ENCODE assay signal across 18 cellular contexts in the genomic region with DNA sequence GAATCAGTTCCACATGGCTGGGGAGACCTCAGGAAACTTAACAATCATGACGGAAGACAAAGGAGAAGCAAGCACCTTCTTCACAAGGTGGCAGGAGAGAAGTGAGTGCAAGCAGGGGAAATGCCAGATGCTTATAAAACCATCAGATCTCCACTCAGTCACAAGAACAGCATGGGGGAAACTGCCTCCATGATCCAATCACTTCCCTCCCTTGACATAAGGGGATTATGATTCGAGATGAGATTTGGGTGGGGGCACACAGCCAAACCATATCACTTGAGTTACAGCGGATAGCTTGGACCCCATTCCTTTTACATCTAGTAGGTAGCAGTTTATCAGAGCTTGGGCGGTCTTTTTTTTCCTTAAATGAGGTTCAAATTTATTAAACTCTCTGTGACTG. TPM values are rescaled to one million over a fixed set of nuclear protein-coding genes. Genes with fewer than 3 reads are reported as not detected.
DNase-seq lines count a peak whose midpoint lies in the region; ATAC-seq, FAIRE-seq and TF ChIP-seq lines count a peak whose summit lies in the region.
"Had no signal": no experiment of that assay in that cellular context is flagged by ENCODE, and none has a peak within 500 bp of the region (broad histone marks: within the 10 kb centered on the region; RNA-seq: fewer than 3 reads in every experiment).

No MANE protein-coding gene starts in this region.

- peaks cover 20 to 100% (median 71%) of the 10 kb centered on the region in 11 experiments; a peak in 21 of 22 replicates for H4K20me1 ChIP-seq in BLaER1 treated with 17β-estradiol and CSF1 and Interleukin-3, amounts not matched to agents 10 nM and 100 nM
- peaks cover 10% of the 10 kb centered on the region for H4K20me1 ChIP-seq in K562 (replicated peaks; ENCODE audit: control insufficient read depth, insufficient read depth, low read length)
- H4K20me1 ChIP-seq in SK-N-SH (ENCODE audit: insufficient read depth): peaks cover 36% of the 10 kb centered on the region

- no peaks in the 10 kb centered on the region for H3K27me3 Mint-ChIP-seq in progenitor cell of endocrine pancreas
- peaks cover 5 to 13% (median 12%) of the 10 kb centered on the region in 3 donors for H3K27me3 Mint-ChIP-seq in CD14-positive monocyte (ENCODE audit: low read depth in 3 of 3)

- H3K4me1 ChIP-seq in BLaER1 treated with 17β-estradiol and CSF1 and Interleukin-3, amounts not matched to agents 10 nM and 100 nM: peaks cover 4 to 25% (median 14%) of the 10 kb centered on the region in 10 experiments; a peak in 16 of 20 replicates
- H3K4me1 ChIP-seq in HUES48 (ENCODE audit: control insufficient read depth, insufficient read depth, low read length) (peaks cover 83% of the 10 kb centered on the region), K562 (replicated peaks in 1 of 2; ENCODE audit: control insufficient read depth in 2 of 2, insufficient read depth in 2 of 2, low read length in 2 of 2) (peaks cover 14 to 78% of the 10 kb centered on the region in 2 experiments), SK-N-SH (ENCODE audit: control insufficient read depth in 1 of 2, insufficient read depth in 2 of 2, low read depth in 1 of 2, low read length in 1 of 2) (peaks cover 6 to 21% of the 10 kb centered on the region in 2 experiments; a peak in 3 of 4 replicates)

- TF ChIP-seq EP300 in K562 (IDR thresholded peaks at IDR 0.05; ENCODE audit: low read length) (no peak), SK-N-SH (IDR thresholded peaks at IDR 0.05; ENCODE audit: borderline replicate concordance in 1 of 2, low read depth in 1 of 2, low read length in 1 of 2) (no peak)

- intact Hi-C loops in K562 (cut with micrococcal nuclease) (no loop called here), CD14-positive monocyte (cut with micrococcal nuclease) (no loop called here)

- CTCF ChIA-PET in K562 (lab: Yijun Ruan, JAX; ENCODE audit: low intra/inter-chr PET ratio): no interaction called here
- CTCF ChIA-PET in SK-N-SH (lab: Yijun Ruan, JAX): no interaction called here

- peaks cover 14% of the 10 kb centered on the region for H3F3A ChIP-seq in SK-N-SH (replicated peaks; ENCODE audit: insufficient read depth)

- H3K9me3 Mint-ChIP-seq in progenitor cell of endocrine pancreas (ENCODE audit: low read depth) (no peaks in the 10 kb centered on the region), CD14-positive monocyte (no peaks in the 10 kb centered on the region)

- no peaks in the 10 kb centered on the region for H3K9me3 ChIP-seq in BLaER1 treated with 17β-estradiol and CSF1 and Interleukin-3, amounts not matched to agents 10 nM and 100 nM (replicated peaks in 1 of 11)
- no peaks in the 10 kb centered on the region for H3K9me3 ChIP-seq in HUES48 (ENCODE audit: control insufficient read depth, insufficient read depth, low read length)
- no peaks in the 10 kb centered on the region for H3K9me3 ChIP-seq in K562 (replicated peaks; ENCODE audit: control insufficient read depth, insufficient read depth, low read depth, low read length)
- no peaks in the 10 kb centered on the region for H3K9me3 ChIP-seq in SK-N-SH
- H3K9me3 ChIP-seq: A549 had no signal

- no peaks in the 10 kb centered on the region for H3K9me2 ChIP-seq in SK-N-SH

- H3K36me3 Mint-ChIP-seq in progenitor cell of endocrine pancreas (ENCODE audit: insufficient read depth) (no peaks in the 10 kb centered on the region), CD14-positive monocyte (no peaks in the 10 kb centered on the region)

- in situ Hi-C loops in K562 (cut with MboI): no loop called here

- H3K27ac Mint-ChIP-seq in progenitor cell of endocrine pancreas: peak overlapping the region; percentile 86
- no peak overlapping the region for H3K27ac Mint-ChIP-seq in CD14-positive monocyte

- TF ChIP-seq RAD21 in K562 (CRISPR knock-in tag; conservative IDR thresholded peaks at IDR 0.05 in 1 of 2, IDR thresholded peaks at IDR 0.05 in 1 of 2): no peak
- TF ChIP-seq RAD21 in SK-N-SH (IDR thresholded peaks at IDR 0.05; ENCODE audit: low read length): no peak

- no peaks in the 10 kb centered on the region for H3K27me3 ChIP-seq in BLaER1 treated with 17β-estradiol and CSF1 and Interleukin-3, amounts not matched to agents 10 nM and 100 nM
- no peaks in the 10 kb centered on the region for H3K27me3 ChIP-seq in HUES48 (ENCODE audit: control insufficient read depth, insufficient read depth, low read length)
- H3K27me3 ChIP-seq in K562 (ENCODE audit: control insufficient read depth in 2 of 2, insufficient read depth in 2 of 2, low read length in 2 of 2): no peaks in the 10 kb centered on the region
- H3K27me3 ChIP-seq in SK-N-SH (ENCODE audit: insufficient read depth): no peaks in the 10 kb centered on the region

- no peak overlapping the region for H3K4me3 Mint-ChIP-seq in progenitor cell of endocrine pancreas (ENCODE audit: low read depth)
- H3K4me3 Mint-ChIP-seq in CD14-positive monocyte: no peak overlapping the region

- H3K9me1 ChIP-seq in K562 (ENCODE audit: control insufficient read depth, insufficient read depth, low read length): no peaks in the 10 kb centered on the region

- TF ChIP-seq CTCF in K562 (IDR thresholded peaks at IDR 0.05 in 2 of 3, conservative IDR thresholded peaks at IDR 0.05 in 1 of 3; ENCODE audit: insufficient read depth in 2 of 3, low read depth in 1 of 3, low read length in 3 of 3) (no peak), progenitor cell of endocrine pancreas (IDR thresholded peaks at IDR 0.05; ENCODE audit: unreplicated experiment) (no peak), CD14-positive monocyte (IDR thresholded peaks at IDR 0.05) (no peak), SK-N-SH (IDR thresholded peaks at IDR 0.05) (no peak)

- peak overlapping the region in 6 of 11 experiments; percentile 8 to 37 (median 23); a peak in 6 of 22 replicates for H3K4me2 ChIP-seq in BLaER1 treated with 17β-estradiol and CSF1 and Interleukin-3, amounts not matched to agents 10 nM and 100 nM
- H3K4me2 ChIP-seq in K562 (ENCODE audit: insufficient read depth, low read length) (no peak overlapping the region), SK-N-SH (no peak overlapping the region)
- H3K4me2 ChIP-seq: A549 had no signal

- FAIRE-seq in K562 (lab: Jason Lieb, UNC): no peak
- FAIRE-seq: A549, G401.6 had no signal

- H3K4me1 Mint-ChIP-seq in progenitor cell of endocrine pancreas (ENCODE audit: low read depth) (peaks cover 36% of the 10 kb centered on the region), CD14-positive monocyte (no peaks in the 10 kb centered on the region)

- DNase-seq in K562 (ENCODE audit: extremely low read depth in 1 of 4, low spot score in 3 of 4) (no peak), progenitor cell of endocrine pancreas (ENCODE audit: low spot score, unreplicated experiment) (no peak), NCI-H187 (lab: John Stamatoyannopoulos, UW) (no peak), CD14-positive monocyte (ENCODE audit: low spot score) (no peak), SK-N-SH (no peak)
- DNase-seq: GM23248, NCI-H1105, NCI-H2081 treated with DMSO at 0.1 percent for 48 hours, NCI-H774, PC-3, SIG-M5 had no signal

- no peak overlapping the region for H2AFZ ChIP-seq in K562 (ENCODE audit: low read depth, low read length)
- H2AFZ ChIP-seq in SK-N-SH (ENCODE audit: low read depth): no peak overlapping the region
- H2AFZ ChIP-seq: GM23248 had no signal

- no TSS peak for BruUV-seq in K562 (replicated peaks; lab: Mats Ljungman, UMichigan)

- H3K79me2 ChIP-seq in K562 (ENCODE audit: control insufficient read depth, insufficient read depth, low read length) (peaks cover 100% of the 10 kb centered on the region), SK-N-SH (ENCODE audit: insufficient read depth) (peaks cover 64% of the 10 kb centered on the region)

- no peak for ATAC-seq in K562
- ATAC-seq: A549, HCT116, PC-3 had no signal

- H3K27ac ChIP-seq in BLaER1 treated with 17β-estradiol and CSF1 and Interleukin-3, amounts not matched to agents 10 nM and 100 nM: no peak overlapping the region
- H3K27ac ChIP-seq in HUES48 (ENCODE audit: low read depth, low read length) (peak overlapping the region; percentile 5), K562 (ENCODE audit: extremely low read depth, low read depth, low read length) (no peak overlapping the region), SK-N-SH (ENCODE audit: low read depth in 2 of 2, low read length in 1 of 2) (no peak overlapping the region)
- H3K27ac ChIP-seq: A549, C4-2B, GM23248, RWPE1 had no signal

- no peak overlapping the region for H3K4me3 ChIP-seq in BLaER1 treated with 17β-estradiol and CSF1 and Interleukin-3, amounts not matched to agents 10 nM and 100 nM
- H3K4me3 ChIP-seq in HUES48 (ENCODE audit: low read depth, low read length) (no peak overlapping the region), K562 (no peak overlapping the region), SK-N-SH (ENCODE audit: low read depth in 2 of 2, low read length in 1 of 2) (no peak overlapping the region)
- H3K4me3 ChIP-seq: A549, GM23248 had no signal

- H3K36me3 ChIP-seq in BLaER1 treated with 17β-estradiol and CSF1 and Interleukin-3, amounts not matched to agents 10 nM and 100 nM: no peaks in the 10 kb centered on the region
- H3K36me3 ChIP-seq in HUES48 (ENCODE audit: control insufficient read depth, insufficient read depth, low read length) (no peaks in the 10 kb centered on the region), K562 (ENCODE audit: control insufficient read depth, insufficient read depth, low read length) (no peaks in the 10 kb centered on the region), SK-N-SH (replicated peaks in 1 of 2; ENCODE audit: control insufficient read depth in 1 of 2, insufficient read depth in 2 of 2, low read length in 1 of 2) (no peaks in the 10 kb centered on the region)

- no peak overlapping the region for H3K9ac ChIP-seq in BLaER1 treated with 17β-estradiol and CSF1 and Interleukin-3, amounts not matched to agents 10 nM and 100 nM
- H3K9ac ChIP-seq in HUES48 (ENCODE audit: low read depth, low read length) (no peak overlapping the region), K562 (ENCODE audit: insufficient read depth in 1 of 2, low read depth in 2 of 2, low read length in 2 of 2) (no peak overlapping the region), SK-N-SH (no peak overlapping the region)
- H3K9ac ChIP-seq: GM23248 had no signal

- TF ChIP-seq POLR2A in K562 (conservative IDR thresholded peaks at IDR 0.05): no peak

- POLR2A ChIA-PET in K562 (lab: Yijun Ruan, JAX): interaction anchor here (2.4 kb wide), 1 partner anchor 11 kb away, joined by 12 read pairs; no protein-coding TSS in a partner anchor
- POLR2A ChIA-PET in SK-N-SH (lab: Yijun Ruan, JAX): no interaction called here

- 24% methylated on average over 4 of the region's 4 CpGs for WGBS in K562 (ENCODE audit: insufficient coverage, low coverage, missing lambda C conversion rate)
- WGBS in SK-N-SH (ENCODE audit: low lambda C conversion rate): 90% methylated on average over 4 of the region's 4 CpGs

RNA-seq across cellular contexts. Expression of a gene that starts 19.1 kb away (rescaled TPM):
- total RNA-seq in K562 (2011; cell fraction: chromatin; rRNA removed; ENCODE audit: low replicate concordance): 294 and 779 TPM in 2 replicates
- total RNA-seq in K562 (2011; cell fraction: nucleolus; rRNA removed): 128 and 193 TPM in 2 replicates
- 330 and 387 TPM in 2 replicates for total RNA-seq in K562 (2011; cell fraction: nucleoplasm; rRNA removed)
- 91.9 and 117 TPM in 2 replicates for total RNA-seq in K562 (2014; rRNA removed)
- total RNA-seq in K562 (2014; rRNA removed; fragmentation: Illumina TruSeq; extraction: Trizol): 114 and 135 TPM in 2 replicates
- 111 and 112 TPM in 2 replicates for total RNA-seq in K562 (2015; rRNA removed; fragmentation: Illumina TruSeq; extraction: Trizol)
- 106 and 129 TPM in 2 replicates for total RNA-seq in K562 (2021)
- polyA plus RNA-seq in K562 (2011; rRNA removed): 95.7 and 96.7 TPM in 2 replicates
- polyA plus RNA-seq in K562 (2011; cell fraction: cytosol; rRNA removed): 29.3 and 38.3 TPM in 2 replicates
- polyA plus RNA-seq in K562 (2011; cell fraction: nucleus; rRNA removed): 374 and 388 TPM in 2 replicates
- polyA plus RNA-seq in K562 (2012): 62.0 and 64.2 TPM in 2 replicates
- 95.0 and 105 TPM in 2 replicates for polyA plus RNA-seq in K562 (2014; fragmentation: Illumina TruSeq; extraction: Trizol)
- polyA plus RNA-seq in K562 (2014; fragmentation: Nextera tagmentation; extraction: Ambion mirVana): 1 to 10 TPM; 7.2 to 9.7 TPM
- 78.9 and 96.4 TPM in 2 replicates for polyA plus RNA-seq in K562 (2014; rRNA removed)
- 183 and 194 TPM in 2 replicates for polyA minus RNA-seq in K562 (2011; rRNA and poly(A)+ RNA removed)
- 78.4 and 100 TPM in 2 replicates for polyA minus RNA-seq in K562 (2011; cell fraction: cytosol; rRNA and poly(A)+ RNA removed)
- polyA minus RNA-seq in K562 (2011; cell fraction: nucleus; rRNA and poly(A)+ RNA removed): 234 and 345 TPM in 2 replicates
- total RNA-seq in progenitor cell of endocrine pancreas: 421 and 423 TPM in 2 replicates
- under 1 TPM in 1 of 2 donors, not detected in 1; 0.03 TPM for polyA plus RNA-seq in CD14-positive monocyte
- polyA plus RNA-seq in SK-N-SH (2012; rRNA removed): 21.1 and 25.1 TPM in 2 replicates
- 16.9 and 18.7 TPM in 2 replicates for polyA plus RNA-seq in SK-N-SH (2012; cell fraction: cytosol; rRNA removed)
- polyA plus RNA-seq in SK-N-SH (2012; cell fraction: nucleus; rRNA removed): 53.9 and 73.4 TPM in 2 replicates

Comparison
In these comparisons a context has a peak if more than half of its experiments do, and no peak if none do; other contexts are left out.
1. H3K4me2 ChIP-seq: peak in BLaER1 treated with 17β-estradiol and CSF1 and Interleukin-3, amounts not matched to agents 10 nM and 100 nM (6 of 11); none in K562 (single experiment) and SK-N-SH (single experiment).
2. RNA of a gene that starts 19.1 kb away (polyA plus RNA-seq): 7.2 to 388 TPM in K562 and 16.9 to 73.4 TPM in SK-N-SH; 0.03 TPM in CD14-positive monocyte; every median in the first group is over 4 times any median in the second.